Comparison of ENCODE assay signal across 20 cellular contexts in the genomic region with DNA sequence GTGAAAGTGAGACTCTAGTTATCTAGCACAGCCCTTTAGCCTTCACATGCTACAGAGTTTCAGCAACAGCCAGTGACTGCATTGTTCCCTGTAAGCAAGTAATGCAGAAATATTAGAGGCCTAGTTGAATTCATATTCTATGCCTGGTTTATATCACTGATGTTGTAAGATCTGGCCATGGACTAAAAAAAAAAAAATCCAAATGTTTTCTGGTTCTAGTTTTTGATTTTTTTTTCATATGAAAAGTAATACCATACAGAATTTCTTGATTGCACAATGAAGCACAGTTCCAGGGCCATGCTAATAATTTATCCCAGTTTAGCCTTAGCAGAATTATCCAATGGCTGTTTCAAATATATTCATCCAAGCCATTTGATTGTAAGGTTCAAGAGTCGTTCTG.
DNase-seq lines count a peak whose midpoint lies in the region; ATAC-seq and TF ChIP-seq lines count a peak whose summit lies in the region.
"Had no signal": no experiment of that assay in that cellular context is flagged by ENCODE, and none has a peak within 500 bp of the region (broad histone marks: within the 10 kb centered on the region; RNA-seq: fewer than 3 reads in every experiment).

No MANE protein-coding gene starts in this region.

- H3K27ac ChIP-seq in left ventricle myocardium inferior (replicated peaks) (no peak overlapping the region), gastroesophageal sphincter (no peak overlapping the region), gastrocnemius medialis (no peak overlapping the region)
- H3K27ac ChIP-seq: 22Rv1, RWPE1 had no signal

- no peaks in the 10 kb centered on the region for H3K27me3 ChIP-seq in left ventricle myocardium inferior (ENCODE audit: low read depth)
- H3K27me3 ChIP-seq in gastroesophageal sphincter: no peaks in the 10 kb centered on the region
- no peaks in the 10 kb centered on the region for H3K27me3 ChIP-seq in gastrocnemius medialis

- no peak for DNase-seq in left ventricle myocardium superior
- DNase-seq in left ventricle myocardium inferior: no peak
- no peak for DNase-seq in gastrocnemius medialis
- no peak for DNase-seq in SW480 (ENCODE audit: low spot score)
- no peak for DNase-seq in occipital lobe (lab: John Stamatoyannopoulos, UW)
- no peak for DNase-seq in stimulated activated CD4-positive, alpha-beta T cell treated with anti-CD3 and anti-CD28 coated beads, Interleukin-1b, Interleukin-23, amount 100 ng/mL, for 48 hours
- DNase-seq: ACHN; CD4-positive, alpha-beta T cell; Karpas-422; NCI-H1092 treated with DMSO at 0.1 percent for 48 hours; NCI-H1436; NCI-H2081 treated with DMSO at 0.1 percent for 48 hours; NCI-H2171; NCI-H226; NCI-H510A; SHP77 had no signal

- TF ChIP-seq POLR2A in gastroesophageal sphincter (IDR thresholded peaks at IDR 0.05) (no peak), gastrocnemius medialis (IDR thresholded peaks at IDR 0.05) (no peak)

- TF ChIP-seq CTCF in left ventricle myocardium inferior (IDR thresholded peaks at IDR 0.05; ENCODE audit: borderline replicate concordance) (no peak), gastroesophageal sphincter (IDR thresholded peaks at IDR 0.05) (no peak), gastrocnemius medialis (IDR thresholded peaks at IDR 0.05 in 4 of 5, conservative IDR thresholded peaks at IDR 0.05 in 1 of 5) (no peak)

- H3K4me1 ChIP-seq in left ventricle myocardium inferior (no peaks in the 10 kb centered on the region), gastroesophageal sphincter (peaks cover 0 to 10% (median 0%) of the 10 kb centered on the region in 3 donors), gastrocnemius medialis (no peaks in the 10 kb centered on the region)

- ATAC-seq in left ventricle myocardium superior (peak; percentile 28), gastroesophageal sphincter (peak; percentile 36), gastrocnemius medialis (peak; percentile 27 to 36)
- ATAC-seq: Panc1 had no signal

- H3K4me3 ChIP-seq in left ventricle myocardium inferior (no peak overlapping the region), gastroesophageal sphincter (no peak overlapping the region), gastrocnemius medialis (no peak overlapping the region)

- H3K9me3 ChIP-seq in left ventricle myocardium inferior (replicated peaks) (peaks cover 5% of the 10 kb centered on the region), gastroesophageal sphincter (no peaks in the 10 kb centered on the region), gastrocnemius medialis (no peaks in the 10 kb centered on the region)

- intact Hi-C loops in left ventricle myocardium superior (cut with micrococcal nuclease) (no loop called here), left ventricle myocardium inferior (cut with micrococcal nuclease) (no loop called here), gastrocnemius medialis (cut with DNase I; ENCODE audit: low total_unique reads) (no loop called here)

- H3K36me3 ChIP-seq in left ventricle myocardium inferior (no peaks in the 10 kb centered on the region), gastroesophageal sphincter (no peaks in the 10 kb centered on the region), gastrocnemius medialis (no peaks in the 10 kb centered on the region)

- WGBS in gastroesophageal sphincter (ENCODE audit: low coverage in 1 of 2), 2 donors: 71 to 75% methylated on average over 1 of the region's 1 CpG

- in situ Hi-C loops in gastrocnemius medialis (cut with MboI; ENCODE audit: low sequenced_read_pairs in 4 of 4): no loop called here

- no peak for TF ChIP-seq EP300 in gastroesophageal sphincter (IDR thresholded peaks at IDR 0.05)
